ENCODE assay signal across 8 cellular contexts in the genomic region with DNA sequence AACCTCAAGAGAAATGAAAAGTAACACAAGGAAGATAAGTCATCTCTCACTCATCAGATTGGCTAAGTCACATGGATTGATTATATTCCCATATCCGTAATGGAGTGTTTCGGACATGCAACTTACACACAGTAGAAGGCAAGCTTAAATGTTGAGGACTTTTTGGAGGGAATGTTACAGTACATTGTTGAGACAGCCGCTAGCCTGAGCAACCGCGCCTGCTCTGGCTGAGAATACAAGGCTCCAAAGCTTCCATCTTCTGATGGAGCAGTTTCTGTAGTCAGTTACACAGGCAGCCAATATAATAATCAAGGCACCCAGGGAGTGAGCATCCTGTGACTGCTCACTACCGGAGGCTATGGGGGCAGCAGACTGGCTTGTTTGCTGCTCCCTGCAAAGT. TPM values are rescaled to one million over a fixed set of nuclear protein-coding genes. Genes with fewer than 3 reads are reported as not detected.
DNase-seq lines count a peak whose midpoint lies in the region; ATAC-seq and TF ChIP-seq lines count a peak whose summit lies in the region.

No MANE protein-coding gene starts in this region.

- H3K36me3 Mint-ChIP-seq in CD4-positive, alpha-beta memory T cell: no peaks in the 10 kb centered on the region
- H3K36me3 Mint-ChIP-seq in chondrocyte (ENCODE audit: low read depth) (no peaks in the 10 kb centered on the region), nephron (ENCODE audit: low read depth) (no peaks in the 10 kb centered on the region)

- H3K4me3 Mint-ChIP-seq in CD4-positive, alpha-beta memory T cell: peak overlapping the region; percentile 80 to 97 (median 91)
- H3K4me3 Mint-ChIP-seq in chondrocyte (ENCODE audit: unreplicated experiment) (peak overlapping the region; percentile 72), nephron (peak overlapping the region; percentile 73 to 84 (median 82))

- H3K9me3 Mint-ChIP-seq in CD4-positive, alpha-beta memory T cell: no peaks in the 10 kb centered on the region
- H3K9me3 Mint-ChIP-seq in chondrocyte (ENCODE audit: low read depth) (no peaks in the 10 kb centered on the region), nephron (no peaks in the 10 kb centered on the region)

- H3K4me1 Mint-ChIP-seq in CD4-positive, alpha-beta memory T cell: peaks cover 12 to 29% (median 22%) of the 10 kb centered on the region in 4 donors
- H3K4me1 Mint-ChIP-seq in chondrocyte (ENCODE audit: low read depth) (peaks cover 13% of the 10 kb centered on the region), nephron (peaks cover 10% of the 10 kb centered on the region)

- H3K36me3 ChIP-seq in CD4-positive, alpha-beta memory T cell (ENCODE audit: insufficient read depth, low read length): no peaks in the 10 kb centered on the region

- H3K27me3 Mint-ChIP-seq in CD4-positive, alpha-beta memory T cell: peaks cover 0 to 5% of the 10 kb centered on the region in 2 donors
- no peaks in the 10 kb centered on the region for H3K27me3 Mint-ChIP-seq in chondrocyte (ENCODE audit: low read depth)
- peaks cover 37% of the 10 kb centered on the region for H3K27me3 Mint-ChIP-seq in nephron (ENCODE audit: low read depth)

- TF ChIP-seq CTCF in chondrocyte (IDR thresholded peaks at IDR 0.05): no peak
- no peak for TF ChIP-seq CTCF in nephron (IDR thresholded peaks at IDR 0.05; ENCODE audit: unreplicated experiment in 3 of 3)

- no peak for ATAC-seq in GM21526 (IDR thresholded peaks at IDR 0.05; ENCODE audit: low FRiP score, unreplicated experiment)
- ATAC-seq in GM18511 (IDR thresholded peaks at IDR 0.05; ENCODE audit: unreplicated experiment): no peak
- ATAC-seq in HG03520 (IDR thresholded peaks at IDR 0.05; ENCODE audit: unreplicated experiment): no peak

- peak overlapping the region; percentile 49 to 97 (median 88) for H3K27ac Mint-ChIP-seq in CD4-positive, alpha-beta memory T cell
- no peak overlapping the region for H3K27ac Mint-ChIP-seq in chondrocyte (ENCODE audit: unreplicated experiment)
- peak overlapping the region; percentile 4 to 30 (median 6) for H3K27ac Mint-ChIP-seq in nephron

- H3K9me3 ChIP-seq in CD4-positive, alpha-beta memory T cell (ENCODE audit: control insufficient read depth in 1 of 2, low read length in 2 of 2): no peaks in the 10 kb centered on the region

- H3K27ac ChIP-seq in CD4-positive, alpha-beta memory T cell (ENCODE audit: low read depth, low read length): peak overlapping the region; percentile 73

- POLR2A ChIA-PET in CD4-positive, alpha-beta memory T cell (lab: Charles Lee; ENCODE audit: partially characterized antibody): interaction anchor here (0.7 to 2.7 kb wide), 7 partner anchors 11 to 247 kb away, joined by 3 to 9 read pairs (median 4); partner anchors contain the start of genes EEF1AKMT1, IFT88 and IL17D
- POLR2A ChIA-PET in HEK293T (lab: Yijun Ruan, JAX): interaction anchor here (0.6 to 0.8 kb wide), 2 partner anchors 21 to 247 kb away, joined by 3 read pairs; partner anchors contain the start of gene EEF1AKMT1

- DNase-seq in CD4-positive, alpha-beta memory T cell: no peak
- peak; percentile 15 for DNase-seq in M059J (ENCODE audit: low read depth)
- DNase-seq in chondrocyte (ENCODE audit: low spot score): no peak
- no peak for DNase-seq in HEK293T (ENCODE audit: extremely low spot score)

- H3K27me3 ChIP-seq in CD4-positive, alpha-beta memory T cell (ENCODE audit: insufficient read depth, low read length): no peaks in the 10 kb centered on the region

- intact Hi-C loops in CD4-positive, alpha-beta memory T cell (cut with micrococcal nuclease): loop anchor here (1.0 kb wide), 1 partner anchor 41 kb away; the partner anchor contains the start of gene IFT88

- CTCF ChIA-PET in CD4-positive, alpha-beta memory T cell (lab: Charles Lee; ENCODE audit: partially characterized antibody): interaction anchor here (0.7 to 1.7 kb wide), 5 partner anchors 34 to 303 kb away, joined by 3 to 5 read pairs (median 4); no protein-coding TSS in a partner anchor
- CTCF ChIA-PET in HEK293T (lab: Yijun Ruan, JAX): no interaction called here

- H3K4me1 ChIP-seq in CD4-positive, alpha-beta memory T cell (ENCODE audit: insufficient read depth, low read length): peaks cover 14% of the 10 kb centered on the region

- peak overlapping the region; percentile 7 to 83 for H3K4me3 ChIP-seq in CD4-positive, alpha-beta memory T cell (ENCODE audit: low read length in 2 of 2)

TF ChIP-seq in HEK293T, 16 proteins besides CTCF, POLR2A, EP300 and RAD21:
- TF ChIP-seq SUZ12 (IDR thresholded peaks at IDR 0.05) (no peak), SP1 (IDR thresholded peaks at IDR 0.05) (no peak), HDGF (IDR thresholded peaks at IDR 0.05; ENCODE audit: borderline replicate concordance) (no peak), FOXM1 (IDR thresholded peaks at IDR 0.05; ENCODE audit: borderline replicate concordance) (no peak), FOXK2 (IDR thresholded peaks at IDR 0.05) (no peak), FOXA1 (IDR thresholded peaks at IDR 0.05) (no peak), L3MBTL2 (conservative IDR thresholded peaks at IDR 0.05) (no peak), ELF4 (IDR thresholded peaks at IDR 0.05) (no peak), ARNT (IDR thresholded peaks at IDR 0.05) (no peak), BHLHE40 (IDR thresholded peaks at IDR 0.05; ENCODE audit: borderline replicate concordance) (no peak), ZNF384 (IDR thresholded peaks at IDR 0.05) (no peak), LEF1 (IDR thresholded peaks at IDR 0.05; ENCODE audit: borderline replicate concordance) (no peak), CTBP1 (IDR thresholded peaks at IDR 0.05; ENCODE audit: borderline replicate concordance) (no peak), NFRKB (IDR thresholded peaks at IDR 0.05) (no peak), TARDBP (IDR thresholded peaks at IDR 0.05) (no peak), PKNOX1 (IDR thresholded peaks at IDR 0.05) (no peak)
TF ChIP-seq in HEK293T: peak in this region for 0.

RNA-seq across cellular contexts. Expression of gene CRYL1, which starts 1.0 kb away (rescaled TPM):
- 10 to 100 TPM; 18.1 to 22.1 TPM for total RNA-seq in CD4-positive, alpha-beta memory T cell
- polyA plus RNA-seq in CD4-positive, alpha-beta memory T cell: 10 to 100 TPM; 40.1 to 59.1 TPM
- 8.8 and 10.4 TPM in 2 replicates for total RNA-seq in M059J (2014; rRNA removed; shearing (Covaris generic))
- total RNA-seq in chondrocyte: 14.8 to 17.7 TPM (median 17.0 TPM) in 3 replicates

RNA-seq across cellular contexts. Expression of gene IFT88, which starts 40.3 kb away (rescaled TPM):
- 1 to 10 TPM; 8.3 to 9.8 TPM for total RNA-seq in CD4-positive, alpha-beta memory T cell
- 1 to 10 TPM; 5.0 to 7.8 TPM for polyA plus RNA-seq in CD4-positive, alpha-beta memory T cell
- total RNA-seq in M059J (2014; rRNA removed; shearing (Covaris generic)): 6.0 TPM in 2 replicates
- total RNA-seq in chondrocyte: 5.9 to 7.0 TPM (median 6.7 TPM) in 3 replicates
